ENCODE assay signal across 11 cellular contexts in the genomic region with DNA sequence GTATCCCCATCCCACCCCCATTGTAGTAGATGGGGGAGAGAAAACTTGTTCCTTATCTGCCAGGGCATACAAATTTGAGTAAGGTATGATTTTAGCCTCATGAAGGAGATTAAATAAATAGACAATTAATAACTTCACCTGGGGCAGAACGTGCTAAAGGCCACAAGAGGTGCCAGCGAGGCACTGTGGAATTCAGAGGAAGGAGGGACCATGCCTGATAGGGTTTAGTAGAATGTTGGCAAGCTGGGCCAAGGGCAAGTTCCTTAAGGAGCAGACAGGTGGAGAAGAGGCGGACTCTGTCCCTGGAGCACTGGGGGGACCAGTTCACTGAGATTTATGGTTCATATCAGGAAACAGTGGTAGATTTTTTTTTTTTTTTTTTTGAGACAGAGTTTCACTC. TPM values are rescaled to one million over a fixed set of nuclear protein-coding genes. Genes with fewer than 3 reads are reported as not detected.
DNase-seq lines count a peak whose midpoint lies in the region; ATAC-seq, FAIRE-seq and TF ChIP-seq lines count a peak whose summit lies in the region.
"Had no signal": no experiment of that assay in that cellular context is flagged by ENCODE, and none has a peak within 500 bp of the region (broad histone marks: within the 10 kb centered on the region; RNA-seq: fewer than 3 reads in every experiment).

No MANE protein-coding gene starts in this region.

- no peak for TF ChIP-seq POLR2A in A549 (IDR thresholded peaks at IDR 0.05; ENCODE audit: low read length)
- TF ChIP-seq POLR2A in erythroblast (IDR thresholded peaks at IDR 0.05; ENCODE audit: low read length): no peak

- no peak overlapping the region for H3K4me3 ChIP-seq in A549
- H3K4me3 ChIP-seq in GM12864 (ENCODE audit: low read depth, low read length): no peak overlapping the region

- no peak overlapping the region; the same call in 2 of the 3 replicates for H3K4me2 ChIP-seq in A549

- no peak for TF ChIP-seq EP300 in A549 (IDR thresholded peaks at IDR 0.05)

- H3K27ac ChIP-seq in A549: peak overlapping the region in 1 of 2 experiments; percentile 58; a peak in 3 of 6 replicates

- no peaks in the 10 kb centered on the region for H3K9me3 ChIP-seq in A549

- ATAC-seq in A549 (peak; percentile 84 to 86; a peak in 5 of 6 replicates), HG02610 (IDR thresholded peaks at IDR 0.05; ENCODE audit: unreplicated experiment) (no peak)
- ATAC-seq in stimulated activated naive CD8-positive, alpha-beta T cell treated with anti-CD3 and anti-CD28 coated beads, Interleukin-15, Interleukin-2, amounts not matched to agents 100 U/mL and 50 U/mL, for 24 hours: no peak
- ATAC-seq: naive thymus-derived CD8-positive, alpha-beta T cell had no signal

- DNase-seq in A549 (ENCODE audit: low read depth in 1 of 2, low spot score in 1 of 2): peak; percentile 33 to 61
- no peak for DNase-seq in GM12864 (ENCODE audit: low read depth)
- peak; percentile 58 for DNase-seq in RKO (ENCODE audit: low spot score)
- DNase-seq in erythroblast (lab: John Stamatoyannopoulos, UW): peak; percentile 26 to 38
- no peak for DNase-seq in stimulated activated CD8-positive, alpha-beta memory T cell treated with anti-CD3 and anti-CD28 coated beads, Interleukin-4, amount 100 ng/mL, for 48 hours
- no peak for DNase-seq in activated CD4-positive, CD25-positive, alpha-beta regulatory T cell treated with anti-CD3 and anti-CD28 coated beads, Interleukin-2, amount 50 U/mL, for 72 hours
- no peak for DNase-seq in stimulated activated naive CD8-positive, alpha-beta T cell treated with anti-CD3 and anti-CD28 coated beads, Interleukin-15, Interleukin-2, amounts not matched to agents 100 U/mL and 50 U/mL, for 24 hours
- DNase-seq: DMS79 treated with DMSO at 0.1 percent for 48 hours; naive thymus-derived CD8-positive, alpha-beta T cell had no signal

- CTCF ChIA-PET in A549 (lab: Yijun Ruan, JAX): interaction anchor here (0.6 to 1.4 kb wide), 5 partner anchors 12 to 797 kb away, joined by 3 to 5 read pairs (median 3); no protein-coding TSS in a partner anchor

- TF ChIP-seq CTCF in A549 (IDR thresholded peaks at IDR 0.05) (peak; percentile 27; the same call in 1 of the 3 replicates), GM12864 (IDR thresholded peaks at IDR 0.05; ENCODE audit: low read depth, low read length, missing control alignments) (peak; percentile 33)

- TF ChIP-seq RAD21 in A549 (conservative IDR thresholded peaks at IDR 0.05 in 1 of 2, IDR thresholded peaks at IDR 0.05 in 1 of 2): peak in 1 of 2 experiments; percentile 37; a peak in 2 of 5 replicates

- FAIRE-seq in A549 (lab: Jason Lieb, UNC): no peak

- 50% methylated on average over 3 of the region's 3 CpGs for whole genome bisulfite sequencing in A549 (ENCODE audit: missing lambda C conversion rate)

- peaks cover 20% of the 10 kb centered on the region for H3K4me1 ChIP-seq in A549

- POLR2A ChIA-PET in A549 (lab: Yijun Ruan, JAX): no interaction called here

TF ChIP-seq in A549, 52 proteins besides CTCF, POLR2A, EP300 and RAD21:
- TF ChIP-seq, protein P1, sequence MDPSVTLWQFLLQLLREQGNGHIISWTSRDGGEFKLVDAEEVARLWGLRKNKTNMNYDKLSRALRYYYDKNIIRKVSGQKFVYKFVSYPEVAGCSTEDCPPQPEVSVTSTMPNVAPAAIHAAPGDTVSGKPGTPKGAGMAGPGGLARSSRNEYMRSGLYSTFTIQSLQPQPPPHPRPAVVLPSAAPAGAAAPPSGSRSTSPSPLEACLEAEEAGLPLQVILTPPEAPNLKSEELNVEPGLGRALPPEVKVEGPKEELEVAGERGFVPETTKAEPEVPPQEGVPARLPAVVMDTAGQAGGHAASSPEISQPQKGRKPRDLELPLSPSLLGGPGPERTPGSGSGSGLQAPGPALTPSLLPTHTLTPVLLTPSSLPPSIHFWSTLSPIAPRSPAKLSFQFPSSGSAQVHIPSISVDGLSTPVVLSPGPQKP (IDR thresholded peaks at IDR 0.05; ENCODE audit: low read depth, low read length): no peak
TF ChIP-seq in A549: peak in this region for 0.

RNA-seq across cellular contexts. Expression of gene STAMBP, which starts 22.5 kb away (rescaled TPM):
- polyA plus RNA-seq in A549 (2011; rRNA removed) (86.1 and 96.3 TPM in 2 replicates), A549 (2017; fragmentation: RNase III; extraction: RNeasy Plus Mini Kit Qiagen cat#74134 plus additional on column Dnase treatment) (42.1 to 45.6 TPM (median 44.4 TPM) in 3 replicates)
- polyA plus RNA-seq in A549 (2012; cell fraction: cytosol; rRNA removed): 39.4 and 43.7 TPM in 2 replicates
- 23.1 and 25.6 TPM in 2 replicates for polyA plus RNA-seq in A549 (2012; cell fraction: nucleus; rRNA removed)
- 50.6 and 67.2 TPM in 2 replicates for polyA minus RNA-seq in A549 (2011; rRNA and poly(A)+ RNA removed)

RNA-seq across cellular contexts. Expression of gene ACTG2, which starts 41.5 kb away (rescaled TPM):
- polyA plus RNA-seq in A549 (2011; rRNA removed) (0.04 and 0.07 TPM in 2 replicates), A549 (2017; fragmentation: RNase III; extraction: RNeasy Plus Mini Kit Qiagen cat#74134 plus additional on column Dnase treatment) (0.26 to 0.51 TPM (median 0.33 TPM) in 3 replicates)
- 0.34 and 0.36 TPM in 2 replicates for polyA plus RNA-seq in A549 (2012; cell fraction: cytosol; rRNA removed)
- polyA plus RNA-seq in A549 (2012; cell fraction: nucleus; rRNA removed): 0.26 and 0.48 TPM in 2 replicates
- polyA minus RNA-seq in A549 (2011; rRNA and poly(A)+ RNA removed): 0.21 and 1.4 TPM in 2 replicates
- polyA plus RNA-seq: IgD-negative memory B cell had no signal

Comparison
In these comparisons a context has a peak if more than half of its experiments do, and no peak if none do; other contexts are left out.
1. ATAC-seq: peak in A549 (2 of 2); none in HG02610 (single experiment) and stimulated activated naive CD8-positive, alpha-beta T cell treated with anti-CD3 and anti-CD28 coated beads, Interleukin-15, Interleukin-2, amounts not matched to agents 100 U/mL and 50 U/mL, for 24 hours (single experiment).
2. DNase-seq: peak in A549 (2 of 2), RKO (single experiment) and erythroblast (2 of 2); none in GM12864 (single experiment), stimulated activated CD8-positive, alpha-beta memory T cell treated with anti-CD3 and anti-CD28 coated beads, Interleukin-4, amount 100 ng/mL, for 48 hours (single experiment), activated CD4-positive, CD25-positive, alpha-beta regulatory T cell treated with anti-CD3 and anti-CD28 coated beads, Interleukin-2, amount 50 U/mL, for 72 hours (single experiment) and stimulated activated naive CD8-positive, alpha-beta T cell treated with anti-CD3 and anti-CD28 coated beads, Interleukin-15, Interleukin-2, amounts not matched to agents 100 U/mL and 50 U/mL, for 24 hours (single experiment).